Comparison of ENCODE assay signal across 8 cellular contexts in genomic region chr15:60396964-60397771, GRCh38. TPM values are rescaled to one million over a fixed set of nuclear protein-coding genes. Genes with fewer than 3 reads are reported as not detected.
A peak's percentile ranks its signal among the peaks of the same experiment; 100 is the strongest.
DNase-seq lines count a peak whose midpoint lies in the region; ATAC-seq, FAIRE-seq and TF ChIP-seq lines count a peak whose summit lies in the region.

No MANE protein-coding gene starts in this region.

- peak; percentile 11 for DNase-seq in G401 (ENCODE audit: low spot score)
- DNase-seq in HTR-8/SVneo (ENCODE audit: insufficient read length, low spot score) = peak; percentile 28
- DNase-seq in T-helper 2 cell treated with Interferon-gamma antibody and Interleukin-4, amounts not matched to agents 5 μg/mL and 100 μg/mL, for 36 hours (ENCODE audit: low spot score) = peak; percentile 73
- DNase-seq in iris pigment epithelial cell (ENCODE audit: low read depth) = peak; percentile 70
- peak; percentile 57 for DNase-seq in stimulated activated CD4-positive, alpha-beta T cell treated with anti-CD3 and anti-CD28 coated beads, Interleukin-1b, Interleukin-23, amount 100 ng/mL, for 48 hours
- DNase-seq in OCI-M2 (lab: John Stamatoyannopoulos, UW; ENCODE audit: unreplicated experiment) = no peak

- ATAC-seq in GM21515 (IDR thresholded peaks at IDR 0.05; ENCODE audit: unreplicated experiment) = peak; percentile 71

- no peaks in the 10 kb centered on the region for H3K9me3 Mint-ChIP-seq in T-helper 2 cell treated with Interferon-gamma antibody and Interleukin-4, amounts not matched to agents 5 μg/mL and 100 μg/mL, for 36 hours
- H3K9me3 Mint-ChIP-seq in brain = peaks cover 0 to 2% (median 0%) of the 10 kb centered on the region in 5 experiments

- in situ Hi-C loops in G401 (cut with HindIII; ENCODE audit: low sequenced_read_pairs) = no loop called here

- H3K27ac Mint-ChIP-seq in T-helper 2 cell treated with Interferon-gamma antibody and Interleukin-4, amounts not matched to agents 5 μg/mL and 100 μg/mL, for 36 hours = peak overlapping the region; percentile 97
- peak overlapping the region in 3 of 5 experiments; percentile 93 to 95 (median 93) for H3K27ac Mint-ChIP-seq in brain

- no peak for TF ChIP-seq CTCF in brain (conservative IDR thresholded peaks at IDR 0.05)

- H3K27me3 Mint-ChIP-seq in T-helper 2 cell treated with Interferon-gamma antibody and Interleukin-4, amounts not matched to agents 5 μg/mL and 100 μg/mL, for 36 hours (ENCODE audit: low read depth) = peaks cover 3% of the 10 kb centered on the region
- peaks cover 19% of the 10 kb centered on the region for H3K27me3 Mint-ChIP-seq in brain

- H3K36me3 Mint-ChIP-seq in T-helper 2 cell treated with Interferon-gamma antibody and Interleukin-4, amounts not matched to agents 5 μg/mL and 100 μg/mL, for 36 hours (ENCODE audit: low read depth) = peaks cover 46% of the 10 kb centered on the region
- no peaks in the 10 kb centered on the region for H3K36me3 Mint-ChIP-seq in brain

- H3K4me3 Mint-ChIP-seq in T-helper 2 cell treated with Interferon-gamma antibody and Interleukin-4, amounts not matched to agents 5 μg/mL and 100 μg/mL, for 36 hours = peak overlapping the region; percentile 93
- H3K4me3 Mint-ChIP-seq in brain = peak overlapping the region; percentile 69 to 96 (median 84)

- peaks cover 59% of the 10 kb centered on the region for H3K4me1 Mint-ChIP-seq in T-helper 2 cell treated with Interferon-gamma antibody and Interleukin-4, amounts not matched to agents 5 μg/mL and 100 μg/mL, for 36 hours (ENCODE audit: low read depth)
- peaks cover 84% of the 10 kb centered on the region for H3K4me1 Mint-ChIP-seq in brain

- no peak for FAIRE-seq in HTR-8/SVneo (lab: Jason Lieb, UNC)

RNA-seq across cellular contexts. Expression of gene ANXA2, which starts 0.6 kb away (rescaled TPM):
- total RNA-seq in G401 (2014; rRNA removed; shearing (Covaris generic)) = 851 and 1,039 TPM in 2 replicates
- polyA plus RNA-seq in brain (ENCODE audit: insufficient read depth, low read depth, low replicate concordance) = 439 TPM
